ENCODE assay signal across 9 cellular contexts in the genomic region with DNA sequence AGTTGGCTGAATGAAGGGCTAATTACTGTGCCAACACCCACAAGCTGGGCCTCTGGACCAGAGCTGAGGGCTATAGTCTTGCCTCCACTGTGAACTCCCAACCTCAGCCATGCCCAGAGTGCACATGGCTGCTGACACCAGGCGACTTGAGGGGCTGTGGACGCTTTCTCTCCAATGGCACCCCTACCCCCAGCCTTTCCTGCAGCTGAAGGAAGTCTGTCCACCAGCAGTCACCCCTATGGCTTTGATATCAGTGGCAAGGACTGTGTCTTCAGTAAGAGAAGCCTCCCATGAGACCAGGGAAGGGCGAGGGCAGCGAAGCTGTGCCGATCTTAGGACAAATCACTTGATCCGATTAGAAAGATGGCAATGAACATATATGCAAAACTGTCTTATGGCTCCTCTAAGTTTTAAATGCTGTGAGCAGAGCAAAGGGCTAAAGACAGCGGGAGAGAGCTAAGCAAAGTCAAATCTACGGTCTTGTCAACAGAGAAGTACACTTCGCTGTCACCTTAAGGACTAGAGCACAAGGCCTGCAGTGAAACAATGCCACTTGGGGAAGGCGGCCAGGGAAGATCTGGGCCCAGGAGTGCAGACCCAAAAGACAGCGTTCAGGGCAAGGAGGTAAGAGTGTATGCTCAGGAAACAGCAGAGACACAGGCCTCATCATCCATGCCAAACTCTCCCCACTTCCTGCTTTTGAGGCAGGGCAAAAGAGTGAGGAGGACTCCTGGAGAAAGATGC. TPM values are rescaled to one million over a fixed set of nuclear protein-coding genes. Genes with fewer than 3 reads are reported as not detected.
A peak's percentile ranks its signal among the peaks of the same experiment; 100 is the strongest.
DNase-seq lines count a peak whose midpoint lies in the region; ATAC-seq and TF ChIP-seq lines count a peak whose summit lies in the region.
"Had no signal": no experiment of that assay in that cellular context is flagged by ENCODE, and none has a peak within 500 bp of the region (broad histone marks: within the 10 kb centered on the region; RNA-seq: fewer than 3 reads in every experiment).

No MANE protein-coding gene starts in this region.

- H3K27ac Mint-ChIP-seq in CD8-positive, alpha-beta T cell = peak overlapping the region; percentile 96
- H3K27ac Mint-ChIP-seq in nephron progenitor cell = peak overlapping the region; percentile 24

- CTCF ChIA-PET in CD8-positive, alpha-beta T cell (lab: Charles Lee) = interaction anchor here (1.7 kb wide), 1 partner anchor 9 kb away, joined by 6 read pairs; no protein-coding TSS in a partner anchor

- peak in 1 of 7 experiments; percentile 46 for DNase-seq in CD8-positive, alpha-beta T cell
- peak; percentile 64 for DNase-seq in Karpas-422
- no peak for DNase-seq in cardiac fibroblast (ENCODE audit: low read depth in 2 of 2)
- no peak for DNase-seq in nephron progenitor cell
- DNase-seq in stimulated activated CD4-positive, alpha-beta T cell treated with anti-CD3 and anti-CD28 coated beads, Interleukin-4, amount 100 ng/mL, for 4 hours = no peak
- DNase-seq in NCI-H2227 (lab: John Stamatoyannopoulos, UW; ENCODE audit: unreplicated experiment) = no peak
- DNase-seq: foreskin keratinocyte had no signal

- no peaks in the 10 kb centered on the region for H3K9me2 ChIP-seq in Karpas-422 (replicated peaks; ENCODE audit: insufficient read depth, low read length)

- H3K36me3 ChIP-seq in CD8-positive, alpha-beta T cell (ENCODE audit: insufficient read depth, low read length) = peaks cover 20% of the 10 kb centered on the region
- H3K36me3 ChIP-seq in Karpas-422 (ENCODE audit: insufficient read depth, low read length) = peaks cover 24% of the 10 kb centered on the region; the same call in 1 of the 2 replicates

- H3K4me3 Mint-ChIP-seq in CD8-positive, alpha-beta T cell = peak overlapping the region; percentile 97
- H3K4me3 Mint-ChIP-seq in nephron progenitor cell = peak overlapping the region; percentile 98

- peaks cover 51% of the 10 kb centered on the region for H3K36me3 Mint-ChIP-seq in CD8-positive, alpha-beta T cell
- H3K36me3 Mint-ChIP-seq in nephron progenitor cell (ENCODE audit: low read depth) = peaks cover 13% of the 10 kb centered on the region

- no peak overlapping the region for H3K4me3 ChIP-seq in CD8-positive, alpha-beta T cell (ENCODE audit: low read depth, low read length)
- peak overlapping the region; percentile 93 for H3K4me3 ChIP-seq in Karpas-422 (ENCODE audit: low read length)
- H3K4me3 ChIP-seq in cardiac fibroblast (replicated peaks in 1 of 2; ENCODE audit: low read depth in 2 of 2, low read length in 2 of 2) = peak overlapping the region; percentile 93 to 94

- H4K20me1 ChIP-seq in Karpas-422 (ENCODE audit: insufficient read depth, low read depth, low read length) = peaks cover 17% of the 10 kb centered on the region

- H3K9me3 ChIP-seq in CD8-positive, alpha-beta T cell (ENCODE audit: low read length) = no peaks in the 10 kb centered on the region
- no peaks in the 10 kb centered on the region for H3K9me3 ChIP-seq in Karpas-422 (ENCODE audit: low read length)

- no peaks in the 10 kb centered on the region for H3K27me3 ChIP-seq in CD8-positive, alpha-beta T cell (ENCODE audit: insufficient read depth, low read length)
- H3K27me3 ChIP-seq in Karpas-422 (ENCODE audit: low read length) = no peaks in the 10 kb centered on the region
- H3K27me3 ChIP-seq: foreskin keratinocyte had no signal

- peak overlapping the region; percentile 80 for H3K4me2 ChIP-seq in Karpas-422 (ENCODE audit: low read depth, low read length, poor library complexity, severe bottlenecking)

- TF ChIP-seq CTCF in CD8-positive, alpha-beta T cell (IDR thresholded peaks at IDR 0.05) = no peak
- no peak for TF ChIP-seq CTCF in cardiac fibroblast (IDR thresholded peaks at IDR 0.05; ENCODE audit: low read depth, low read length)
- TF ChIP-seq CTCF in nephron progenitor cell (IDR thresholded peaks at IDR 0.05) = no peak

- H3K27me3 Mint-ChIP-seq in CD8-positive, alpha-beta T cell (ENCODE audit: low read depth) = no peaks in the 10 kb centered on the region
- peaks cover 13% of the 10 kb centered on the region for H3K27me3 Mint-ChIP-seq in nephron progenitor cell (ENCODE audit: low read depth, poor library complexity)

- intact Hi-C loops in CD8-positive, alpha-beta T cell (cut with DNase I, micrococcal nuclease) = loop anchor here (5.0 to 10.0 kb wide), 3 partner anchors 232 to 1098 kb away; a partner anchor contains a TSS

- H3K9ac ChIP-seq in Karpas-422 (ENCODE audit: low read length) = peak overlapping the region; percentile 98

- peak overlapping the region; percentile 69 for H3K27ac ChIP-seq in CD8-positive, alpha-beta T cell (ENCODE audit: low read depth, low read length)
- no peak overlapping the region for H3K27ac ChIP-seq in Karpas-422 (ENCODE audit: low read length)

- no peak for ATAC-seq in CD8-positive, alpha-beta T cell
- ATAC-seq in activated CD4-positive, CD25-positive, alpha-beta regulatory T cell treated with anti-CD3 and anti-CD28 coated beads, Interleukin-2, amount 50 U/mL, for 24 hours = no peak
- ATAC-seq in GM21737 (IDR thresholded peaks at IDR 0.05; ENCODE audit: unreplicated experiment) = no peak
- ATAC-seq: foreskin keratinocyte had no signal

- POLR2A ChIA-PET in CD8-positive, alpha-beta T cell (lab: Charles Lee) = interaction anchor here (0.6 to 1.5 kb wide), 2 partner anchors 78 to 536 kb away, joined by 3 to 4 read pairs; no protein-coding TSS in a partner anchor

- H2AFZ ChIP-seq in Karpas-422 (ENCODE audit: low read length) = no peak overlapping the region

- peaks cover 47% of the 10 kb centered on the region for H3K79me2 ChIP-seq in Karpas-422 (ENCODE audit: low read length)

- H3K4me1 Mint-ChIP-seq in CD8-positive, alpha-beta T cell (ENCODE audit: low read depth) = peaks cover 34% of the 10 kb centered on the region
- H3K4me1 Mint-ChIP-seq in nephron progenitor cell = peaks cover 25% of the 10 kb centered on the region

- no peaks in the 10 kb centered on the region for H3K9me3 Mint-ChIP-seq in CD8-positive, alpha-beta T cell
- no peaks in the 10 kb centered on the region for H3K9me3 Mint-ChIP-seq in nephron progenitor cell

- H3K4me1 ChIP-seq in CD8-positive, alpha-beta T cell (ENCODE audit: insufficient read depth, low read length) = peaks cover 21% of the 10 kb centered on the region
- H3K4me1 ChIP-seq in Karpas-422 (ENCODE audit: low read length) = peaks cover 23% of the 10 kb centered on the region
- H3K4me1 ChIP-seq: foreskin keratinocyte had no signal

RNA-seq across cellular contexts. Expression of a gene that starts 1.6 kb away (rescaled TPM):
- 10 to 100 TPM; 23.1 to 28.1 TPM for total RNA-seq in CD8-positive, alpha-beta T cell
- 62.8 and 69.2 TPM in 2 replicates for total RNA-seq in Karpas-422 (2014; rRNA removed; shearing (Covaris generic); ENCODE audit: low replicate concordance)

RNA-seq across cellular contexts. Expression of a gene that starts 14.7 kb away (rescaled TPM):
- 1 to 10 TPM in 1 of 2 experiments, under 1 TPM in 1; 0.69 to 1.7 TPM for total RNA-seq in CD8-positive, alpha-beta T cell
- total RNA-seq in Karpas-422 (2014; rRNA removed; shearing (Covaris generic); ENCODE audit: low replicate concordance) = 0.14 TPM in 1 of 2 replicates, not detected in the other

RNA-seq across cellular contexts. Expression of a gene that starts 57.4 kb away (rescaled TPM):
- not detected for total RNA-seq in CD8-positive, alpha-beta T cell
- not detected in 2 replicates for total RNA-seq in Karpas-422 (2014; rRNA removed; shearing (Covaris generic); ENCODE audit: low replicate concordance)
- total RNA-seq: foreskin keratinocyte had no signal
